In genomic region chr2:134244587-134244986, GRCh38 we compare ENCODE assay signal across 1 cellular context.
TF ChIP-seq lines count a peak whose summit lies in the region.

No MANE protein-coding gene starts in this region.

TF ChIP-seq in H1, 55 proteins besides CTCF, POLR2A, EP300 and RAD21 (continued from another document):
- no peak for TF ChIP-seq GTF2F1 (IDR thresholded peaks at IDR 0.05; ENCODE audit: borderline replicate concordance, low read depth, low read length)
- no peak for TF ChIP-seq NANOG (IDR thresholded peaks at IDR 0.05; ENCODE audit: insufficient read depth, low read depth, low read length, poor library complexity, severe bottlenecking)
- no peak for TF ChIP-seq POLR2AphosphoS5 (IDR thresholded peaks at IDR 0.05; ENCODE audit: low read depth, low read length)
- no peak for TF ChIP-seq JUND (IDR thresholded peaks at IDR 0.05; ENCODE audit: low read length)
- TF ChIP-seq CBX5 (IDR thresholded peaks at IDR 0.05; ENCODE audit: low read depth, low read length) = no peak
- TF ChIP-seq CTBP2 (IDR thresholded peaks at IDR 0.05; ENCODE audit: borderline replicate concordance, insufficient read depth, insufficient read length, low read length) = no peak
- TF ChIP-seq RXRA (IDR thresholded peaks at IDR 0.05; ENCODE audit: insufficient read depth, low read depth, low read length) = no peak
- no peak for TF ChIP-seq SAP30 (IDR thresholded peaks at IDR 0.05; ENCODE audit: insufficient read depth, insufficient replicate concordance, low read length)
- no peak for TF ChIP-seq BACH1 (IDR thresholded peaks at IDR 0.05; ENCODE audit: low read length)
- TF ChIP-seq PHF8 (conservative IDR thresholded peaks at IDR 0.05; ENCODE audit: low read depth, low read length) = no peak
